ENCODE assay signal across 20 cellular contexts in genomic region chr9:37917801-37918664, GRCh38. TPM values are rescaled to one million over a fixed set of nuclear protein-coding genes. Genes with fewer than 3 reads are reported as not detected.
DNase-seq lines count a peak whose midpoint lies in the region; ATAC-seq and TF ChIP-seq lines count a peak whose summit lies in the region.
"Had no signal": no experiment of that assay in that cellular context is flagged by ENCODE, and none has a peak within 500 bp of the region (broad histone marks: within the 10 kb centered on the region; RNA-seq: fewer than 3 reads in every experiment).

No MANE protein-coding gene starts in this region.

- no peaks in the 10 kb centered on the region for H3K27me3 ChIP-seq in breast epithelium
- H3K27me3 ChIP-seq in right cardiac atrium (ENCODE audit: control insufficient read depth, insufficient read depth), result no peaks in the 10 kb centered on the region
- no peaks in the 10 kb centered on the region for H3K27me3 ChIP-seq in neuronal stem cell (ENCODE audit: control insufficient read depth in 3 of 3, insufficient read depth in 3 of 3, low read depth in 1 of 3, low read length in 3 of 3)
- H3K27me3 ChIP-seq in tibial nerve, result no peaks in the 10 kb centered on the region
- H3K27me3 ChIP-seq: BLaER1 treated with 17β-estradiol and CSF1 and Interleukin-3, amounts not matched to agents 10 nM and 100 nM; brain microvascular endothelial cell had no signal

- H3K9me3 ChIP-seq in breast epithelium (no peaks in the 10 kb centered on the region), right cardiac atrium (ENCODE audit: control insufficient read depth, low read length) (no peaks in the 10 kb centered on the region), neuronal stem cell (replicated peaks in 1 of 2; ENCODE audit: control insufficient read depth in 2 of 2, insufficient read depth in 1 of 2, low read depth in 1 of 2, low read length in 2 of 2) (no peaks in the 10 kb centered on the region), tibial nerve (no peaks in the 10 kb centered on the region)
- H3K9me3 ChIP-seq: BLaER1 treated with 17β-estradiol and CSF1 and Interleukin-3, amounts not matched to agents 10 nM and 100 nM had no signal

- intact Hi-C loops in breast epithelium (cut with DNase I; ENCODE audit: low total_unique reads), result loop anchor here (2.0 to 10.0 kb wide), 2 partner anchors 167 to 479 kb away; no protein-coding TSS in a partner anchor
- intact Hi-C loops in MCF 10A (cut with micrococcal nuclease), result no loop called here
- intact Hi-C loops in right cardiac atrium (cut with DNase I), result loop anchor here in 3 of 4 donors (5.0 to 10.0 kb wide), 3 partner anchors 149 to 447 kb away; partner anchors contain the start of gene SHB (in 2 of the 3)

- H3K23ac ChIP-seq in neuronal stem cell (ENCODE audit: low read depth, low read length, poor library complexity), result no peak overlapping the region

- H3K27ac ChIP-seq in breast epithelium, result peak overlapping the region; percentile 17 to 74
- H3K27ac ChIP-seq in right cardiac atrium (ENCODE audit: low read length), result peak overlapping the region; percentile 68
- H3K27ac ChIP-seq in neuronal stem cell (replicated peaks; ENCODE audit: low read length), result no peak overlapping the region
- H3K27ac ChIP-seq in tibial nerve, result peak overlapping the region; percentile 53 to 89 (median 74)
- H3K27ac ChIP-seq: brain microvascular endothelial cell had no signal

- TF ChIP-seq POLR2A in breast epithelium (IDR thresholded peaks at IDR 0.05), result no peak
- no peak for TF ChIP-seq POLR2A in tibial nerve (IDR thresholded peaks at IDR 0.05)

- H3K4me3 Mint-ChIP-seq in MCF 10A (ENCODE audit: unreplicated experiment), result no peak overlapping the region
- H3K4me3 Mint-ChIP-seq: activated naive CD4-positive, alpha-beta T cell treated with anti-CD3 and anti-CD28 coated beads for 36 hours; T-helper 2 cell treated with Interferon-gamma antibody and Interleukin-4, amounts not matched to agents 5 μg/mL and 100 μg/mL, for 36 hours had no signal

- no peak overlapping the region for H3K27ac Mint-ChIP-seq in MCF 10A (ENCODE audit: low read depth, unreplicated experiment)
- H3K27ac Mint-ChIP-seq: activated naive CD4-positive, alpha-beta T cell treated with anti-CD3 and anti-CD28 coated beads for 36 hours; T-helper 2 cell treated with Interferon-gamma antibody and Interleukin-4, amounts not matched to agents 5 μg/mL and 100 μg/mL, for 36 hours had no signal

- peak overlapping the region; percentile 11 for H3K14ac ChIP-seq in neuronal stem cell (ENCODE audit: low read length)

- no peaks in the 10 kb centered on the region for H3K9me3 Mint-ChIP-seq in MCF 10A (ENCODE audit: unreplicated experiment)
- H3K9me3 Mint-ChIP-seq: activated naive CD4-positive, alpha-beta T cell treated with anti-CD3 and anti-CD28 coated beads for 36 hours; T-helper 2 cell treated with Interferon-gamma antibody and Interleukin-4, amounts not matched to agents 5 μg/mL and 100 μg/mL, for 36 hours had no signal

- H3K4me3 ChIP-seq in breast epithelium, result no peak overlapping the region
- H3K4me3 ChIP-seq in right cardiac atrium (ENCODE audit: low read length), result no peak overlapping the region
- no peak overlapping the region for H3K4me3 ChIP-seq in neuronal stem cell (ENCODE audit: low read length in 2 of 2)
- H3K4me3 ChIP-seq in tibial nerve, result no peak overlapping the region
- H3K4me3 ChIP-seq: BLaER1 treated with 17β-estradiol and CSF1 and Interleukin-3, amounts not matched to agents 10 nM and 100 nM; skin epidermis had no signal

- H2BK15ac ChIP-seq in neuronal stem cell (ENCODE audit: low read length), result peak overlapping the region; percentile 51

- 71% methylated on average over 21 of the region's 21 CpGs for WGBS in right cardiac atrium
- no CpG with 5 or more reads among the region's 21 CpGs for WGBS in neuronal stem cell (ENCODE audit: extremely low coverage in 2 of 2, insufficient read length in 2 of 2, insufficient replicate concordance in 1 of 2), 2 donors
- 62 to 70% methylated on average over 19 to 21 of the region's 21 CpGs for WGBS in tibial nerve, 2 donors

- ATAC-seq in right cardiac atrium (peak in 1 of 2 donors; percentile 61), GM18873 (IDR thresholded peaks at IDR 0.05; ENCODE audit: low FRiP score, unreplicated experiment) (no peak), omental fat pad (ENCODE audit: low FRiP score) (no peak)

- no peak overlapping the region for H2BK120ac ChIP-seq in neuronal stem cell (ENCODE audit: low read depth, low read length)

- no peak overlapping the region for H3K4ac ChIP-seq in neuronal stem cell (ENCODE audit: low read length)

- no peak for TF ChIP-seq CTCF in breast epithelium (IDR thresholded peaks at IDR 0.05)
- no peak for TF ChIP-seq CTCF in MCF 10A (IDR thresholded peaks at IDR 0.05; ENCODE audit: unreplicated experiment)
- no peak for TF ChIP-seq CTCF in tibial nerve (IDR thresholded peaks at IDR 0.05)
- no peak for TF ChIP-seq CTCF in omental fat pad (IDR thresholded peaks at IDR 0.05)

- H3K4me2 ChIP-seq in neuronal stem cell (ENCODE audit: insufficient read depth, low read length, poor library complexity, severe bottlenecking), result no peak overlapping the region

- no peaks in the 10 kb centered on the region for H3K27me3 Mint-ChIP-seq in MCF 10A (ENCODE audit: insufficient read depth, unreplicated experiment)

- H3K4me1 Mint-ChIP-seq in MCF 10A (ENCODE audit: insufficient read depth, unreplicated experiment), result peaks cover 22% of the 10 kb centered on the region

- peaks cover 1% of the 10 kb centered on the region for H3K79me1 ChIP-seq in neuronal stem cell (ENCODE audit: low read depth, low read length)

- no peak overlapping the region for H2BK5ac ChIP-seq in neuronal stem cell (ENCODE audit: low read length)

- no TSS peak for BruUV-seq in MCF 10A (replicated peaks; lab: Mats Ljungman, UMichigan)

- POLR2A ChIA-PET in MCF 10A (lab: Yijun Ruan, JAX), result interaction anchor here (0.7 to 0.8 kb wide), 2 partner anchors 12 to 148 kb away, joined by 3 to 4 read pairs; no protein-coding TSS in a partner anchor

- no peak for TF ChIP-seq EP300 in tibial nerve (IDR thresholded peaks at IDR 0.05)

- peaks cover 24% of the 10 kb centered on the region for H3K36me3 Mint-ChIP-seq in MCF 10A (ENCODE audit: insufficient read depth, unreplicated experiment)

- H4K8ac ChIP-seq in neuronal stem cell (ENCODE audit: low read depth, low read length), result no peak overlapping the region

- H2AK5ac ChIP-seq in neuronal stem cell (ENCODE audit: low read depth, low read length), result peak overlapping the region; percentile 76

- peak overlapping the region; percentile 65 for H3K18ac ChIP-seq in neuronal stem cell (ENCODE audit: low read length)

- DNase-seq in breast epithelium (ENCODE audit: low spot score in 2 of 2), result no peak
- DNase-seq in MCF 10A (ENCODE audit: unreplicated experiment), result no peak
- DNase-seq in right cardiac atrium, result peak in 2 of 3 donors; percentile 60 to 62
- no peak for DNase-seq in neuronal stem cell (ENCODE audit: low spot score)
- DNase-seq in tibial nerve (ENCODE audit: low spot score in 2 of 2), result no peak
- no peak for DNase-seq in SIG-M5 (lab: John Stamatoyannopoulos, UW)
- no peak for DNase-seq in omental fat pad (ENCODE audit: low spot score)
- DNase-seq: 8988T; activated CD8-positive, alpha-beta memory T cell treated with anti-CD3 and anti-CD28 coated beads, Interleukin-2, amount 50 U/mL, for 48 hours; activated naive CD4-positive, alpha-beta T cell treated with anti-CD3 and anti-CD28 coated beads for 36 hours; brain microvascular endothelial cell; effector CD4-positive, alpha-beta T cell; MM.1S; NCI-H187 treated with DMSO at 0.1 percent for 48 hours; NCI-H446 treated with DMSO at 0.1 percent for 48 hours; stimulated activated CD4-positive, alpha-beta T cell treated with anti-CD3 and anti-CD28 coated beads, Interleukin-4, amount 100 ng/mL, for 4 hours had no signal

- CTCF ChIA-PET in MCF 10A (lab: Yijun Ruan, JAX), result interaction anchor here (0.6 to 5.3 kb wide), 11 partner anchors 8 to 443 kb away, joined by 3 to 59 read pairs (median 3); partner anchors contain the start of gene SHB

- H3K4me1 ChIP-seq in breast epithelium, result no peaks in the 10 kb centered on the region
- no peaks in the 10 kb centered on the region for H3K4me1 ChIP-seq in right cardiac atrium (ENCODE audit: control insufficient read depth, insufficient read depth, low read length)
- H3K4me1 ChIP-seq in neuronal stem cell (ENCODE audit: control insufficient read depth in 2 of 2, insufficient read depth in 1 of 2, low read depth in 1 of 2, low read length in 2 of 2), result peaks cover 17 to 38% of the 10 kb centered on the region in 2 donors
- peaks cover 0 to 62% (median 12%) of the 10 kb centered on the region in 4 donors for H3K4me1 ChIP-seq in tibial nerve

- peak overlapping the region; percentile 35 for H3K9ac ChIP-seq in neuronal stem cell (ENCODE audit: low read depth, low read length, poor library complexity)

- peak overlapping the region; percentile 16 for H4K91ac ChIP-seq in neuronal stem cell (ENCODE audit: low read depth, low read length, poor library complexity)

- H2BK12ac ChIP-seq in neuronal stem cell (ENCODE audit: low read length), result peak overlapping the region; percentile 80

- no peak overlapping the region for H2AFZ ChIP-seq in neuronal stem cell (ENCODE audit: low read length)

- no peaks in the 10 kb centered on the region for H3K36me3 ChIP-seq in breast epithelium
- no peaks in the 10 kb centered on the region for H3K36me3 ChIP-seq in neuronal stem cell (replicated peaks in 1 of 2; ENCODE audit: control insufficient read depth in 2 of 2, insufficient read depth in 2 of 2, low read length in 2 of 2)
- H3K36me3 ChIP-seq in tibial nerve, result no peaks in the 10 kb centered on the region
- H3K36me3 ChIP-seq: BLaER1 treated with 17β-estradiol and CSF1 and Interleukin-3, amounts not matched to agents 10 nM and 100 nM had no signal

RNA-seq across cellular contexts. Expression of gene SLC25A51, which starts 14.1 kb away (rescaled TPM):
- total RNA-seq in breast epithelium (10 to 100 TPM; 22.5 to 43.7 (median 30.8) TPM), MCF 10A (2022) (29.6 and 30.3 TPM in 2 replicates), right cardiac atrium (10 to 100 TPM; 21.1 to 29.4 (median 25.9) TPM), tibial nerve (10 to 100 TPM; 21.6 to 28.4 (median 25.7) TPM), omental fat pad (10 to 100 TPM; 34.5 to 59.1 (median 52.0) TPM)
- polyA plus RNA-seq in right cardiac atrium, result 13.1 TPM
- polyA plus RNA-seq in neuronal stem cell (2013, experiment 1 of 2), result 16.4 TPM
- polyA plus RNA-seq in neuronal stem cell (2013, experiment 2 of 2), result 16.6 TPM

Comparison
In these comparisons a context has a peak if more than half of its experiments do, and no peak if none do; other contexts are left out.
1. DNase-seq: peak in right cardiac atrium (2 of 3); none in breast epithelium (0 of 2), MCF 10A (single experiment), neuronal stem cell (single experiment), tibial nerve (0 of 2), SIG-M5 (single experiment) and omental fat pad (single experiment).